In the genomic region with DNA sequence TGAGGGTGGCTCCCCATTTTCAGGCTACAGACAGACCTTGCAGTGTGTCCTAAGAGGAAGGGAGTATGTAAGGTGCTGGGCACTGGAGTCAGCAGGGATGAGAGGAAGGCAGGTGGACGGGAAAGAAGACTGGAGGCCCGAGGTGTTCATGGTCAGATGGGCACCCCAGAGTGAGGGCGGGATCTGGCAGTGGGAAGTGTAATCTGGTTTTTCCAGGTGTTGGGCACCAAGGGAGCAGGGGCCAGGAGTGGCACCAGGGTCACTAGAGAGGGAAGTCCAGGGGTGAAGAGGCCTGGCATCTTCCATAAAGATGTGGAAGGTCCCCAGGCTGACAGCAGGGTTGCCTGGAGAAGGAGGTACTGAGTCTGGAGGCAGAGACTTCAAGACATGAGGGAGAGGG, we compare ENCODE assay signal across 26 cellular contexts. TPM values are rescaled to one million over a fixed set of nuclear protein-coding genes. Genes with fewer than 3 reads are reported as not detected.
"Had no signal": no experiment of that assay in that cellular context is flagged by ENCODE, and none has a peak within 500 bp of the region (broad histone marks: within the 10 kb centered on the region; RNA-seq: fewer than 3 reads in every experiment).

No MANE protein-coding gene starts in this region.

- H3K27ac ChIP-seq: adrenal gland, KMS-11, SJSA1 had no signal

- H3K4me3 ChIP-seq: adrenal gland, SJSA1 had no signal

- DNase-seq: activated CD4-positive, alpha-beta T cell treated with anti-CD3 and anti-CD28 coated beads for 48 hours; activated CD4-positive, alpha-beta T cell treated with anti-CD3 and anti-CD28 coated beads, Interleukin-2, amount 50 U/mL, for 4 hours; activated CD4-positive, CD25-positive, alpha-beta regulatory T cell treated with anti-CD3 and anti-CD28 coated beads, Interleukin-2, amount 50 U/mL, for 72 hours; activated CD8-positive, alpha-beta memory T cell treated with anti-CD3 and anti-CD28 coated beads, Interleukin-2, amount 50 U/mL, for 48 hours; activated CD8-positive, alpha-beta T cell treated with anti-CD3 and anti-CD28 coated beads, Interleukin-2, amount 10 ng/mL, durations not matched to agents 7 days and 5 days; activated effector memory CD4-positive, alpha-beta T cell treated with Interleukin-2 at 50 U/mL for 16 hours; activated naive CD4-positive, alpha-beta T cell treated with Interleukin-2 at 50 U/mL for 16 hours; activated naive CD8-positive, alpha-beta T cell treated with anti-CD3 and anti-CD28 coated beads, Interleukin-2, amount 10 ng/mL, durations not matched to agents 7 days and 5 days; activated T-cell treated with anti-CD3 and anti-CD28 coated beads, Interleukin-2, amount 50 U/mL, for 24 hours; adrenal gland; anterior cingulate cortex; caudate nucleus; NCI-H1092; NCI-H1417; NCI-H1930; NCI-H2107; NCI-H2171 treated with DMSO at 0.1 percent for 48 hours; NCI-H226; NCI-H526 treated with DMSO at 0.1 percent for 48 hours; Right ventricle myocardium superior; RPMI8226; T-helper 17 cell; T-helper 9 cell had no signal

- H3K36me3 ChIP-seq: adrenal gland, SJSA1 had no signal

- H3K27me3 ChIP-seq: adrenal gland, SJSA1 had no signal

RNA-seq across cellular contexts. Expression of gene PITX1, which starts 29.7 kb away (rescaled TPM):
- total RNA-seq: activated CD8-positive, alpha-beta T cell treated with anti-CD3 and anti-CD28 coated beads, Interleukin-2, amount 10 ng/mL, durations not matched to agents 7 days and 5 days; activated naive CD8-positive, alpha-beta T cell treated with anti-CD3 and anti-CD28 coated beads, Interleukin-2, amount 10 ng/mL, durations not matched to agents 7 days and 5 days; chondrocyte; Right ventricle myocardium superior; T-helper 17 cell had no signal
